In genomic region chr1:27361044-27361402, GRCh38 we compare ENCODE assay signal across 14 cellular contexts. TPM values are rescaled to one million over a fixed set of nuclear protein-coding genes. Genes with fewer than 3 reads are reported as not detected.
A peak's percentile ranks its signal among the peaks of the same experiment; 100 is the strongest.
DNase-seq lines count a peak whose midpoint lies in the region; ATAC-seq and TF ChIP-seq lines count a peak whose summit lies in the region.
"Had no signal": no experiment of that assay in that cellular context is flagged by ENCODE, and none has a peak within 500 bp of the region (broad histone marks: within the 10 kb centered on the region; RNA-seq: fewer than 3 reads in every experiment).

No MANE protein-coding gene starts in this region.

- ATAC-seq in GM23338 = no peak; the same call in 2 of the 3 replicates
- ATAC-seq in central memory CD8-positive, alpha-beta T cell (replicated peaks; ENCODE audit: extremely low read depth, poor library complexity, severe bottlenecking) = no peak
- no peak for ATAC-seq in naive B cell (ENCODE audit: low read depth in 2 of 2)
- no peak for ATAC-seq in HG02938 (IDR thresholded peaks at IDR 0.05; ENCODE audit: unreplicated experiment)
- no peak for ATAC-seq in activated naive CD8-positive, alpha-beta T cell treated with anti-CD3 and anti-CD28 coated beads, Interleukin-2, amount 50 U/mL, for 24 hours
- ATAC-seq: body of pancreas, SK-N-SH treated with all-trans-retinoic acid at 6 μM for 48 hours had no signal

- H4K20me1 ChIP-seq in BLaER1 treated with 17β-estradiol and CSF1 and Interleukin-3, amounts not matched to agents 10 nM and 100 nM = peaks cover 0 to 48% (median 0%) of the 10 kb centered on the region in 11 experiments; a peak in 3 of 22 replicates
- H4K20me1 ChIP-seq in GM23338 (replicated peaks; ENCODE audit: insufficient read depth) = no peaks in the 10 kb centered on the region

- peaks cover 0 to 22% (median 16%) of the 10 kb centered on the region in 11 experiments; a peak in 15 of 22 replicates for H3K27me3 ChIP-seq in BLaER1 treated with 17β-estradiol and CSF1 and Interleukin-3, amounts not matched to agents 10 nM and 100 nM
- H3K27me3 ChIP-seq in GM23338 (ENCODE audit: insufficient read depth) = peaks cover 47% of the 10 kb centered on the region
- H3K27me3 ChIP-seq: BE2C, body of pancreas, uterus had no signal

- H3K27me3 Mint-ChIP-seq in GM23338 (ENCODE audit: insufficient read depth, low read depth, poor library complexity) (peaks cover 51% of the 10 kb centered on the region), naive B cell (no peaks in the 10 kb centered on the region)
- no peaks in the 10 kb centered on the region for H3K27me3 Mint-ChIP-seq in central memory CD8-positive, alpha-beta T cell
- peaks cover 6% of the 10 kb centered on the region for H3K27me3 Mint-ChIP-seq in activated naive CD8-positive, alpha-beta T cell treated with anti-CD3 and anti-CD28 coated beads, Interleukin-2, amount 50 U/mL, for 24 hours

- H3K9me3 Mint-ChIP-seq in GM23338 = no peaks in the 10 kb centered on the region
- no peaks in the 10 kb centered on the region for H3K9me3 Mint-ChIP-seq in central memory CD8-positive, alpha-beta T cell
- H3K9me3 Mint-ChIP-seq in naive B cell = no peaks in the 10 kb centered on the region
- no peaks in the 10 kb centered on the region for H3K9me3 Mint-ChIP-seq in activated naive CD8-positive, alpha-beta T cell treated with anti-CD3 and anti-CD28 coated beads, Interleukin-2, amount 50 U/mL, for 24 hours

- H3K27ac Mint-ChIP-seq in GM23338 (no peak overlapping the region), naive B cell (no peak overlapping the region)
- peak overlapping the region; percentile 54 for H3K27ac Mint-ChIP-seq in central memory CD8-positive, alpha-beta T cell (ENCODE audit: low read depth)
- no peak overlapping the region for H3K27ac Mint-ChIP-seq in activated naive CD8-positive, alpha-beta T cell treated with anti-CD3 and anti-CD28 coated beads, Interleukin-2, amount 50 U/mL, for 24 hours

- TF ChIP-seq CTCF in GM23338 (conservative IDR thresholded peaks at IDR 0.05; ENCODE audit: low read depth in 2 of 2) = no peak

- 0 out of 2 replicates have a peak, but pooled peaks cover 10% of the 10 kb centered on the region for H3F3A ChIP-seq in GM23338 (replicated peaks; ENCODE audit: low read depth)

- peak overlapping the region; percentile 82 to 95 (median 89) for H3K4me2 ChIP-seq in BLaER1 treated with 17β-estradiol and CSF1 and Interleukin-3, amounts not matched to agents 10 nM and 100 nM
- H3K4me2 ChIP-seq in GM23338 = peak overlapping the region; percentile 94

- H3K4me3 ChIP-seq in BLaER1 treated with 17β-estradiol and CSF1 and Interleukin-3, amounts not matched to agents 10 nM and 100 nM = peak overlapping the region in 9 of 10 experiments; percentile 52 to 68 (median 58); a peak in 15 of 20 replicates
- H3K4me3 ChIP-seq in GM23338 = peak overlapping the region; percentile 88
- H3K4me3 ChIP-seq: body of pancreas, uterus had no signal

- no peaks in the 10 kb centered on the region for H3K79me2 ChIP-seq in GM23338 (replicated peaks; ENCODE audit: insufficient read depth)

- peak overlapping the region in 6 of 11 experiments; percentile 55 to 73 (median 66); a peak in 8 of 22 replicates for H3K9ac ChIP-seq in BLaER1 treated with 17β-estradiol and CSF1 and Interleukin-3, amounts not matched to agents 10 nM and 100 nM

- peaks cover 0 to 49% (median 0%) of the 10 kb centered on the region in 11 experiments; a peak in 7 of 22 replicates for H3K36me3 ChIP-seq in BLaER1 treated with 17β-estradiol and CSF1 and Interleukin-3, amounts not matched to agents 10 nM and 100 nM
- no peaks in the 10 kb centered on the region for H3K36me3 ChIP-seq in GM23338 (ENCODE audit: insufficient read depth)
- H3K36me3 ChIP-seq: BE2C, uterus had no signal

- peak overlapping the region; percentile 97 for H2AFZ ChIP-seq in GM23338

- DNase-seq in GM23338 (ENCODE audit: low spot score) (peak; percentile 55), naive B cell (no peak), kidney tubule cell (ENCODE audit: low spot score) (no peak)
- DNase-seq in central memory CD8-positive, alpha-beta T cell (ENCODE audit: low spot score in 2 of 2) = no peak
- no peak for DNase-seq in activated naive CD8-positive, alpha-beta T cell treated with anti-CD3 and anti-CD28 coated beads, Interleukin-2, amount 50 U/mL, for 24 hours
- no peak for DNase-seq in stimulated activated naive CD4-positive, alpha-beta T cell treated with Interleukin-2 at 50 U/mL for 16 hours (lab: John Stamatoyannopoulos, UW)
- DNase-seq: BE2C, uterus had no signal

- no peaks in the 10 kb centered on the region for H3K9me3 ChIP-seq in BLaER1 treated with 17β-estradiol and CSF1 and Interleukin-3, amounts not matched to agents 10 nM and 100 nM (replicated peaks in 1 of 11)
- H3K9me3 ChIP-seq: BE2C, body of pancreas, uterus had no signal

- H3K9me2 ChIP-seq in GM23338 (ENCODE audit: insufficient read depth) = no peaks in the 10 kb centered on the region

- H3K4me1 Mint-ChIP-seq in GM23338 (peaks cover 29% of the 10 kb centered on the region), naive B cell (peaks cover 49 to 66% (median 62%) of the 10 kb centered on the region in 3 donors)
- peaks cover 48% of the 10 kb centered on the region for H3K4me1 Mint-ChIP-seq in central memory CD8-positive, alpha-beta T cell
- peaks cover 54% of the 10 kb centered on the region for H3K4me1 Mint-ChIP-seq in activated naive CD8-positive, alpha-beta T cell treated with anti-CD3 and anti-CD28 coated beads, Interleukin-2, amount 50 U/mL, for 24 hours

- H3K4me3 Mint-ChIP-seq in GM23338 = peak overlapping the region; percentile 74
- H3K4me3 Mint-ChIP-seq in central memory CD8-positive, alpha-beta T cell = peak overlapping the region; percentile 70
- peak overlapping the region; percentile 77 to 93 (median 82) for H3K4me3 Mint-ChIP-seq in naive B cell
- no peak overlapping the region for H3K4me3 Mint-ChIP-seq in activated naive CD8-positive, alpha-beta T cell treated with anti-CD3 and anti-CD28 coated beads, Interleukin-2, amount 50 U/mL, for 24 hours

- H3K36me3 Mint-ChIP-seq in GM23338 (ENCODE audit: low read depth) (no peaks in the 10 kb centered on the region), naive B cell (no peaks in the 10 kb centered on the region)
- H3K36me3 Mint-ChIP-seq in central memory CD8-positive, alpha-beta T cell (ENCODE audit: insufficient read depth) = peaks cover 15% of the 10 kb centered on the region
- H3K36me3 Mint-ChIP-seq in activated naive CD8-positive, alpha-beta T cell treated with anti-CD3 and anti-CD28 coated beads, Interleukin-2, amount 50 U/mL, for 24 hours (ENCODE audit: low read depth) = no peaks in the 10 kb centered on the region

- no peak overlapping the region for H3K27ac ChIP-seq in BLaER1 treated with 17β-estradiol and CSF1 and Interleukin-3, amounts not matched to agents 10 nM and 100 nM
- no peak overlapping the region for H3K27ac ChIP-seq in GM23338 (ENCODE audit: low read depth)
- H3K27ac ChIP-seq: body of pancreas, uterus had no signal

- H3K4me1 ChIP-seq in BLaER1 treated with 17β-estradiol and CSF1 and Interleukin-3, amounts not matched to agents 10 nM and 100 nM = peaks cover 41 to 69% (median 61%) of the 10 kb centered on the region in 10 experiments
- H3K4me1 ChIP-seq in GM23338 (ENCODE audit: insufficient read depth) = peaks cover 20% of the 10 kb centered on the region
- H3K4me1 ChIP-seq: BE2C had no signal

TF ChIP-seq in GM23338, 12 proteins besides CTCF, POLR2A, EP300 and RAD21:
- TF ChIP-seq EZH2 (IDR thresholded peaks at IDR 0.05; ENCODE audit: low read depth, unreplicated experiment) = peak; percentile 13
- TF ChIP-seq ETS1 (IDR thresholded peaks at IDR 0.05) = no peak
- peak; percentile 34; the same call in 1 of the 2 replicates for TF ChIP-seq POLR2AphosphoS5 (IDR thresholded peaks at IDR 0.05; ENCODE audit: low read depth)
- no peak for TF ChIP-seq ZNF114 (CRISPR knock-in tag; IDR thresholded peaks at IDR 0.05)

RNA-seq across cellular contexts. Expression of gene MAP3K6, which starts 5.7 kb away (rescaled TPM):
- 10.6 and 14.9 TPM in 2 replicates for total RNA-seq in GM23338 (2014; rRNA removed; shearing (Covaris generic))
- polyA plus RNA-seq in GM23338 (2016; fragmentation: Nextera tagmentation; extraction: Ambion mirVana) = 7.4 and 8.2 TPM in 2 replicates
- polyA plus RNA-seq in naive B cell (ENCODE audit: low read depth in 6 of 6) = 1 to 10 TPM in 4 of 6 donors, under 1 TPM in 1, not detected in 1; 0.80 to 2.7 (median 2.0) TPM

RNA-seq across cellular contexts. Expression of gene FCN3, which starts 13.6 kb away (rescaled TPM):
- total RNA-seq in GM23338 (2014; rRNA removed; shearing (Covaris generic)) = 0.49 TPM in 1 of 2 replicates, not detected in the other
- 0.66 TPM in 1 of 2 replicates, not detected in the other for polyA plus RNA-seq in GM23338 (2016; fragmentation: Nextera tagmentation; extraction: Ambion mirVana)
- polyA plus RNA-seq in naive B cell (ENCODE audit: low read depth in 6 of 6) = not detected
- total RNA-seq: HT-29, kidney epithelial cell had no signal

RNA-seq across cellular contexts. Expression of gene SYTL1, which starts 19.2 kb away (rescaled TPM):
- 4.9 and 5.4 TPM in 2 replicates for total RNA-seq in GM23338 (2014; rRNA removed; shearing (Covaris generic))
- 12.0 and 12.3 TPM in 2 replicates for polyA plus RNA-seq in GM23338 (2016; fragmentation: Nextera tagmentation; extraction: Ambion mirVana)
- polyA plus RNA-seq in naive B cell (ENCODE audit: low read depth in 6 of 6) = 100 to 1,000 TPM in 1 of 6 donors, 10 to 100 TPM in 5; 63.3 to 110 (median 79.9) TPM

RNA-seq across cellular contexts. Expression of gene CD164L2, which starts 22.1 kb away (rescaled TPM):
- 1.2 and 2.8 TPM in 2 replicates for total RNA-seq in GM23338 (2014; rRNA removed; shearing (Covaris generic))
- polyA plus RNA-seq in GM23338 (2016; fragmentation: Nextera tagmentation; extraction: Ambion mirVana) = 2.0 and 2.4 TPM in 2 replicates
- polyA plus RNA-seq in naive B cell (ENCODE audit: low read depth in 6 of 6) = not detected
- total RNA-seq: HT-29 had no signal

RNA-seq across cellular contexts. Expression of gene GPR3, which starts 31.4 kb away (rescaled TPM):
- total RNA-seq in GM23338 (2014; rRNA removed; shearing (Covaris generic)) = 6.6 and 9.1 TPM in 2 replicates
- polyA plus RNA-seq in GM23338 (2016; fragmentation: Nextera tagmentation; extraction: Ambion mirVana) (5.8 and 5.9 TPM in 2 replicates), naive B cell (ENCODE audit: low read depth in 6 of 6) (under 1 TPM in 4 of 6 donors, not detected in 2; 0.12 to 0.64 (median 0.35) TPM)
- total RNA-seq: body of pancreas had no signal
